Comparison of ENCODE assay signal across 8 cellular contexts in genomic region chr12:13099066-13099909, GRCh38. TPM values are rescaled to one million over a fixed set of nuclear protein-coding genes. Genes with fewer than 3 reads are reported as not detected.
DNase-seq lines count a peak whose midpoint lies in the region; ATAC-seq and TF ChIP-seq lines count a peak whose summit lies in the region.

No MANE protein-coding gene starts in this region.

- no peaks in the 10 kb centered on the region for H3K9me3 ChIP-seq in right cardiac atrium (ENCODE audit: control insufficient read depth, low read length)
- H3K9me3 ChIP-seq in adipocyte (ENCODE audit: control insufficient read depth, low read length) = no peaks in the 10 kb centered on the region
- no peaks in the 10 kb centered on the region for H3K9me3 ChIP-seq in mesodermal cell (ENCODE audit: control insufficient read depth, low read length)

- H3K4me1 ChIP-seq in right cardiac atrium (ENCODE audit: control insufficient read depth, insufficient read depth, low read length) = peaks cover 13% of the 10 kb centered on the region
- peaks cover 72% of the 10 kb centered on the region for H3K4me1 ChIP-seq in adipocyte (ENCODE audit: control insufficient read depth, insufficient read depth, low read length)
- peaks cover 64% of the 10 kb centered on the region for H3K4me1 ChIP-seq in mesodermal cell (ENCODE audit: control insufficient read depth, insufficient read depth, low read length, poor library complexity, severe bottlenecking)

- H3K27me3 ChIP-seq in right cardiac atrium (ENCODE audit: control insufficient read depth, insufficient read depth) (no peaks in the 10 kb centered on the region), adipocyte (replicated peaks; ENCODE audit: control insufficient read depth, insufficient read depth, low read length) (no peaks in the 10 kb centered on the region)

- DNase-seq in right cardiac atrium (peak in 1 of 3 donors; percentile 53), Right ventricle myocardium superior (no peak), adipocyte (ENCODE audit: low read depth) (peak; percentile 32), GM10266 (ENCODE audit: extremely low spot score) (no peak), OCI-M2 (lab: John Stamatoyannopoulos, UW; ENCODE audit: unreplicated experiment) (no peak), NCI-H187 (lab: John Stamatoyannopoulos, UW) (no peak)

- H3K27ac ChIP-seq in right cardiac atrium (ENCODE audit: low read length) = peak overlapping the region; percentile 97
- peak overlapping the region; percentile 100 for H3K27ac ChIP-seq in mesodermal cell (ENCODE audit: low read depth, low read length, severe bottlenecking)

- no peaks in the 10 kb centered on the region for H3K36me3 ChIP-seq in adipocyte (ENCODE audit: control insufficient read depth, insufficient read depth, low read length, severe bottlenecking)
- no peaks in the 10 kb centered on the region for H3K36me3 ChIP-seq in mesodermal cell (ENCODE audit: control insufficient read depth, insufficient read depth, low read length)

- intact Hi-C loops in right cardiac atrium (cut with DNase I) (loop anchor here (5.0 to 10.0 kb wide), 3 partner anchors 103 to 184 kb away; no protein-coding TSS in a partner anchor), Right ventricle myocardium superior (cut with DNase I) (loop anchor here (5.0 kb wide), 1 partner anchor 113 kb away; no protein-coding TSS in a partner anchor)

- ATAC-seq in right cardiac atrium (no peak), Right ventricle myocardium superior (ENCODE audit: poor library complexity) (no peak), HG02970 (IDR thresholded peaks at IDR 0.05; ENCODE audit: low FRiP score, unreplicated experiment) (no peak)

- no peak for TF ChIP-seq CTCF in GM10266 (IDR thresholded peaks at IDR 0.05; ENCODE audit: control insufficient read depth, insufficient read depth, low read depth, missing control alignments)

- 59% methylated on average over 10 of the region's 10 CpGs for WGBS in right cardiac atrium
- WGBS in mesodermal cell (ENCODE audit: insufficient coverage in 2 of 2), 2 experiments = 92 to 95% methylated on average over 3 to 6 of the region's 10 CpGs

- H3K4me3 ChIP-seq in right cardiac atrium (ENCODE audit: low read length) (no peak overlapping the region), adipocyte (ENCODE audit: low read length) (peak overlapping the region; percentile 29), mesodermal cell (ENCODE audit: extremely low read depth, insufficient read depth, low read length, poor library complexity, severe bottlenecking) (no peak overlapping the region)

- H3K9ac ChIP-seq in adipocyte (ENCODE audit: low read length) = peak overlapping the region; percentile 89

RNA-seq across cellular contexts. Expression of gene GSG1, which starts 4.2 kb away (rescaled TPM):
- total RNA-seq in right cardiac atrium = not detected
- polyA plus RNA-seq in right cardiac atrium = 0.07 TPM
- total RNA-seq in Right ventricle myocardium superior = not detected
- polyA plus RNA-seq in mesodermal cell (2013, experiment 1 of 2) = 0.44 TPM
- polyA plus RNA-seq in mesodermal cell (2013, experiment 2 of 2) = 0.35 TPM

RNA-seq across cellular contexts. Expression of gene FAM234B, which starts 55.1 kb away (rescaled TPM):
- 1 to 10 TPM; 3.4 to 4.6 (median 4.1) TPM for total RNA-seq in right cardiac atrium
- polyA plus RNA-seq in right cardiac atrium = 1.1 TPM
- total RNA-seq in Right ventricle myocardium superior = 1.8 TPM
- polyA plus RNA-seq in mesodermal cell (2013, experiment 1 of 2) = 10.6 TPM
- polyA plus RNA-seq in mesodermal cell (2013, experiment 2 of 2) = 9.3 TPM
